In genomic region chr2:206193643-206194382, GRCh38 we compare ENCODE assay signal across 18 cellular contexts.
"Had no signal": no experiment of that assay in that cellular context is flagged by ENCODE, and none has a peak within 500 bp of the region (broad histone marks: within the 10 kb centered on the region; RNA-seq: fewer than 3 reads in every experiment).

No MANE protein-coding gene starts in this region.

- DNase-seq: activated CD4-positive, alpha-beta T cell treated with anti-CD3 and anti-CD28 coated beads, Interleukin-2, amount 50 U/mL, for 48 hours; activated gamma-delta T cell treated with Interleukin-2 at 50 U/mL for 16 hours; adrenal gland; effector CD4-positive, alpha-beta T cell; esophagus squamous epithelium; lower lobe of right lung; naive thymus-derived CD8-positive, alpha-beta T cell; ovary; psoas muscle; stimulated activated CD4-positive, alpha-beta T cell treated with anti-CD3 and anti-CD28 coated beads, Interleukin-4, amount 100 ng/mL, for 24 hours; stomach; T-helper 2 cell; WERI-Rb-1 had no signal

- H3K36me3 ChIP-seq: adrenal gland, breast epithelium, esophagus squamous epithelium, lower lobe of right lung, ovary, stomach, WERI-Rb-1 had no signal

- ATAC-seq: activated naive CD4-positive, alpha-beta T cell treated with anti-CD3 and anti-CD28 coated beads, Interleukin-2, amount 50 U/mL, for 72 hours; lower lobe of right lung; naive thymus-derived CD8-positive, alpha-beta T cell; psoas muscle; sciatic nerve; stimulated activated effector memory CD8-positive, alpha-beta T cell treated with anti-CD3 and anti-CD28 coated beads, Interleukin-12 subunit alpha, Interleukin-12 subunit beta, amount 100 ng/mL, for 72 hours had no signal

- H3K4me1 ChIP-seq: adrenal gland, breast epithelium, lower lobe of right lung, psoas muscle, stomach had no signal

- H3K27ac ChIP-seq: adrenal gland, breast epithelium, esophagus squamous epithelium, lower lobe of right lung, ovary, psoas muscle, stomach, WERI-Rb-1 had no signal

- H3K9me3 ChIP-seq: adrenal gland, breast epithelium, esophagus squamous epithelium, lower lobe of right lung, ovary, psoas muscle, stomach had no signal

- H3K4me3 ChIP-seq: adrenal gland, breast epithelium, esophagus squamous epithelium, lower lobe of right lung, ovary, psoas muscle, smooth muscle cell, stomach had no signal

- H3K27me3 ChIP-seq: adrenal gland, breast epithelium, esophagus squamous epithelium, ovary had no signal
